ENCODE assay signal across 8 cellular contexts in the genomic region with DNA sequence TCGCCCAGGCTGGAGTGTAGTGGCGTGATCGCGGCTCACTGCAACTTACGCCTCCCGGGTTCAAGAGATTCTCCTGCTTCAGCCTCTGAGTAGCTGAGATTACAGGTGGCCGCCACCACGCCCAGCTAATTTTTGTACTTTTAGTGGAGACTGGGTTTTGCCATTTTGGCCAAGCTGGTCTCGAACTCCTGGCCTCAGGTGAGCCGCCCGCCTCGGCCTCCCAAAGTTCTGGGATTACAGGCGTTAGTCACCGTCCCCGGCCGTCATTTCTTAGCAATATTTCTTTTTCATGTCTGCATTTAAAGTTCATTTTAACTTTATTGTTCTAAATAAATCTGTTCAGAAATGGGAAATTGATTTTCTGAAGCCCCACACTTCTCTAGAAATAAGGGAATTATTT.
"Had no signal": no experiment of that assay in that cellular context is flagged by ENCODE, and none has a peak within 500 bp of the region (broad histone marks: within the 10 kb centered on the region; RNA-seq: fewer than 3 reads in every experiment).

No MANE protein-coding gene starts in this region.

- DNase-seq: GM23248, GOT3, H7, H9, HCEC 1CT, HFFc6 had no signal

- ATAC-seq: GM23338, HCT116 had no signal
